ENCODE assay signal across 8 cellular contexts in the genomic region with DNA sequence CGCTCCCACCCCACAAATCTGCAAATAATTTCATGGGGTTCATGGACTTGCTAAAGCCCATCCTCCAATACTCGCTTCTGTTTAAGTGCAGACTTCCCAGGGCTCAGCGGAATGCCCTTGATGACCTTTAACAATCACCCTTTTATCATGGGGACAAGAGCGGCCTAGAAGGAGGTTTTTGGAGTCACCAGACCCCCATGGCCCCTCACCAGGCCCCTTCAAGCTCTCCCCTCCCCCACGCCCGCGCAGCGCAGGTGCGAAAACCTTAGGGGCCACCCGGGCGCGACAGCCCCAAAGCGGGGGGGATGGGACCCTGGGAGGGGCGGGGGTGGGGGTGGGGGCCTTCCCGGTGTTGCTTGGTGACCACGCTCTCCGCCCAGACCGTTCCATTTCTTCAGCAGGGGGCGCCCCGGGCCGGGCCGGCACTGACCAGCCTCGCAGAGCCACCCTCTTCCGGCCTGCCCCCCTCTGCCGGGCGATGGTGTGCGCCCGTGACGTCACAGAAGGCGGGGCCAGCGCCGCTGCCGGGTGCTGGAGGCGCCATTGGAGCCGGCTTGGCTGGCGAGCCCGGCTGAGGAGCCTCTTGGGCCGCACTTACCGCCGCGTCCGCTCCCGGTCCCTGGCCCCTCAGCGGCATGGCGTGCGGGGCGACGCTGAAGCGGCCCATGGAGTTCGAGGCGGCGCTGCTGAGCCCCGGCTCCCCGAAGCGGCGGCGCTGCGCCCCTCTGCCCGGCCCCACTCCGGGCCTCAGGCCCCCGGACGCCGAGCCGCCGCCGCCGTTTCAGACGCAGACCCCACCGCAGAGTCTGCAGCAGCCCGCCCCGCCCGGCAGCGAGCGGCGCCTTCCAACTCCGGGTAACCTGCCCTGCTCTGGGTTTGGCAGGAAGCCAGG. TPM values are rescaled to one million over a fixed set of nuclear protein-coding genes. Genes with fewer than 3 reads are reported as not detected.
A peak's percentile ranks its signal among the peaks of the same experiment; 100 is the strongest.
DNase-seq lines count a peak whose midpoint lies in the region; ATAC-seq and TF ChIP-seq lines count a peak whose summit lies in the region.

A gene with protein sequence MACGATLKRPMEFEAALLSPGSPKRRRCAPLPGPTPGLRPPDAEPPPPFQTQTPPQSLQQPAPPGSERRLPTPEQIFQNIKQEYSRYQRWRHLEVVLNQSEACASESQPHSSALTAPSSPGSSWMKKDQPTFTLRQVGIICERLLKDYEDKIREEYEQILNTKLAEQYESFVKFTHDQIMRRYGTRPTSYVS (plus strand): TSS at position 531 of the 892 bp plus-strand sequence. CDS start 105 bp downstream, at position 636.

- no peaks in the 10 kb centered on the region for H3K27me3 Mint-ChIP-seq in activated T-cell treated with anti-CD3 and anti-CD28 coated beads, Interleukin-2, amount 50 U/mL, for 24 hours

- CTCF ChIA-PET in PC-3 (lab: Charles Lee) = no interaction called here

- H3K4me2 ChIP-seq in PC-3 (ENCODE audit: low read length) = peak within 1 kb of the TSS; percentile 92

- peaks cover 57% of the 10 kb centered on the region for H3K4me1 Mint-ChIP-seq in activated T-cell treated with anti-CD3 and anti-CD28 coated beads, Interleukin-2, amount 50 U/mL, for 24 hours (ENCODE audit: low read depth)

- DNase-seq in DMS153 treated with DMSO at 0.1 percent for 48 hours (lab: John Stamatoyannopoulos, UW; ENCODE audit: unreplicated experiment) (peak; percentile 99), PC-3 (peak; percentile 97), erythroblast (lab: John Stamatoyannopoulos, UW) (peak; percentile 98)
- peak; percentile 85 for DNase-seq in Jurkat, Clone E6-1 (ENCODE audit: low read depth, low spot score)
- DNase-seq in activated T-cell treated with anti-CD3 and anti-CD28 coated beads, Interleukin-2, amount 50 U/mL, for 24 hours = peak; percentile 99
- DNase-seq in stimulated activated CD8-positive, alpha-beta memory T cell treated with anti-CD3 and anti-CD28 coated beads, Interleukin-4, amount 100 ng/mL, for 4 hours (ENCODE audit: low read depth in 2 of 2, low spot score in 1 of 2) = peak; percentile 90 to 94

- H3K4me3 ChIP-seq in Jurkat, Clone E6-1 (ENCODE audit: low read length) = peak within 1 kb of the TSS; percentile 88
- peak within 1 kb of the TSS; percentile 91 for H3K4me3 ChIP-seq in PC-3 (ENCODE audit: low read length)
- peak within 1 kb of the TSS; percentile 83 to 90 for H3K4me3 ChIP-seq in mucosa of rectum (ENCODE audit: low read length in 2 of 2)

- H3K36me3 Mint-ChIP-seq in activated T-cell treated with anti-CD3 and anti-CD28 coated beads, Interleukin-2, amount 50 U/mL, for 24 hours (ENCODE audit: low read depth) = peaks cover 41% of the 10 kb centered on the region

- TF ChIP-seq CTCF in PC-3 (conservative IDR thresholded peaks at IDR 0.05; ENCODE audit: low read depth, low read length) = no peak

- peaks cover 12% of the 10 kb centered on the region for H3K36me3 ChIP-seq in PC-3 (ENCODE audit: low read depth, low read length)
- H3K36me3 ChIP-seq in mucosa of rectum (ENCODE audit: control insufficient read depth in 2 of 2, insufficient read depth in 2 of 2, low read length in 2 of 2) = peaks cover 0 to 4% of the 10 kb centered on the region in 2 donors

- BruUV-seq in PC-3 (replicated peaks; lab: Mats Ljungman, UMichigan) = no TSS peak

- peak within 1 kb of the TSS; percentile 46 for H3K27ac ChIP-seq in PC-3 (ENCODE audit: low read length)
- H3K27ac ChIP-seq in mucosa of rectum (ENCODE audit: low read depth in 2 of 2, low read length in 2 of 2) = peak within 1 kb of the TSS; percentile 89 to 90

- peaks cover 6% of the 10 kb centered on the region for H3F3A ChIP-seq in PC-3 (ENCODE audit: low read length, unreplicated experiment)

- H3K9me3 ChIP-seq in PC-3 (ENCODE audit: low read length) = no peaks in the 10 kb centered on the region
- H3K9me3 ChIP-seq in mucosa of rectum (ENCODE audit: control insufficient read depth in 2 of 2, low read length in 2 of 2) = no peaks in the 10 kb centered on the region

- H3K4me3 Mint-ChIP-seq in activated T-cell treated with anti-CD3 and anti-CD28 coated beads, Interleukin-2, amount 50 U/mL, for 24 hours = peak within 1 kb of the TSS; percentile 85

- H3K9me3 Mint-ChIP-seq in activated T-cell treated with anti-CD3 and anti-CD28 coated beads, Interleukin-2, amount 50 U/mL, for 24 hours = no peaks in the 10 kb centered on the region

- H3K9me2 ChIP-seq in PC-3 (replicated peaks; ENCODE audit: low read length) = no peaks in the 10 kb centered on the region

- H3K27ac Mint-ChIP-seq in activated T-cell treated with anti-CD3 and anti-CD28 coated beads, Interleukin-2, amount 50 U/mL, for 24 hours = peak within 1 kb of the TSS; percentile 92

- intact Hi-C loops in PC-3 (cut with micrococcal nuclease) = loop anchor here (2.0 to 5.0 kb wide), 2 partner anchors 36 to 118 kb away; a partner anchor contains a TSS

- peaks cover 30% of the 10 kb centered on the region for H4K20me1 ChIP-seq in PC-3 (ENCODE audit: low read length)

- H3K27me3 ChIP-seq in PC-3 (ENCODE audit: low read length) (no peaks in the 10 kb centered on the region), mucosa of rectum (ENCODE audit: control insufficient read depth in 2 of 2, insufficient read depth in 2 of 2, low read length in 2 of 2) (no peaks in the 10 kb centered on the region)

- peak; percentile 92 for ATAC-seq in GM21717 (IDR thresholded peaks at IDR 0.05; ENCODE audit: unreplicated experiment)
- ATAC-seq in PC-3 = peak; percentile 77

- H3K79me2 ChIP-seq in PC-3 (ENCODE audit: low read length) = peaks cover 50% of the 10 kb centered on the region

- peak within 1 kb of the TSS; percentile 97 for H2AFZ ChIP-seq in PC-3 (ENCODE audit: low read length)

- H3K9ac ChIP-seq in PC-3 (ENCODE audit: low read length) (peak within 1 kb of the TSS; percentile 93), mucosa of rectum (ENCODE audit: low read depth in 1 of 2, low read length in 2 of 2) (peak within 1 kb of the TSS; percentile 63 to 94)

- H3K4me1 ChIP-seq in PC-3 (ENCODE audit: insufficient read depth, low read length) = peaks cover 39% of the 10 kb centered on the region
- peaks cover 10 to 22% of the 10 kb centered on the region in 2 donors for H3K4me1 ChIP-seq in mucosa of rectum (ENCODE audit: control insufficient read depth in 2 of 2, insufficient read depth in 2 of 2, low read length in 2 of 2)

- TF ChIP-seq POLR2A in erythroblast (IDR thresholded peaks at IDR 0.05; ENCODE audit: low read length) = peak; percentile 89

- POLR2A ChIA-PET in PC-3 (lab: Charles Lee; ENCODE audit: unreplicated experiment) = interaction anchor here (1.0 kb wide), 1 partner anchor 15 kb away, joined by 8 read pairs; no protein-coding TSS in a partner anchor

RNA-seq across cellular contexts. Expression of the gene that starts here (rescaled TPM):
- 59.5 TPM for polyA plus RNA-seq in Jurkat, Clone E6-1 (2012; ENCODE audit: insufficient read depth, insufficient read length)
- 58.6 and 77.3 TPM in 2 replicates for total RNA-seq in PC-3 (2014; rRNA removed)

Comparison
In these comparisons a context has a peak if more than half of its experiments do, and no peak if none do; other contexts are left out.
1. Peak in every context shown above with its lines: DNase-seq, ATAC-seq, H3K4me3 ChIP-seq and H3K27ac ChIP-seq.